In the genomic region with DNA sequence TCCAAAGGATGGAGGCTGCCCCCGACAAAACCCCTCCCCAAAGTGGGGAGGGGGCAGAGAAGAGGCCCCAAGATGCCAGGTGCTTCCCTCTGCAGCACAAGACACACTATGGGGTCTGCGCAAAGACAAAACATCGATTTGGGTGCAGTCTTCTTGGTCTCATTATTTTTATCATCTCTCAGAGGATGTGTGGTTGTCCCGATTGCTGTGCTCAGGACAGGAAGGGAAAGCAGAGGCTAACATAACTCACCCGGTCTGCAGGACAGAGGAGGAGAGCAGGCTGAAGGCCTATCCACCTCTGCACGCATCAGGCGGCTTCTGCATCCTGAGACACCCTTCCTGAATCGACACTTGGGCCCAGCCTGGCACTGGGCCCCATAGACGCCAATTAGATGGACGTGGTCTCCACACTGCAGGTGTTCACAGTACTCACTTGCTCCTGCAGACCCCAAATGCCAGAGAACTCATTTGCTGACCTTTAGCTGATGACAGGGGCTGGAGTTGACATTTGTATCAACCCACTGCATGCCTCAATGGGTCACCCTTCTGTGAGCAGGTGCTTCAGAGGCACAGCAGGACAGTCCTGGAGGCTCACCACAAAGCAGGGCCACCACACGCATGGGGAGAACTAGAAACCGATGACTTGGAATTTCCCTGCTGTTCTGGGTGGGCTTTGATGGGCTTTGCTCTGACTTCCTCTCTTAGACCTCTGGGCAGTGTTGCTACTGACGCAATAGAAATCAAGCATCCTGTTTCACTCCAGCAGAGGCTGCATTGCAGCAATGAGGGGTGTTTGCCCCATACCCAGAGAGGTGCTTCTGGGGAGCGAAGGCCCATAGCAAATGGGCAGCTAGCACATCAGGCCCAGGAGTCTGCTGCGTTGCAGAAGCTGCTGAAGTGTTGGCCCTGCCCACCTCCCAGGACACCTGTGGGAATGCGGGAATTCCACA, we compare ENCODE assay signal across 8 cellular contexts.
DNase-seq lines count a peak whose midpoint lies in the region; ATAC-seq and TF ChIP-seq lines count a peak whose summit lies in the region.

No MANE protein-coding gene starts in this region.

- peak overlapping the region; percentile 66 for H3K27ac Mint-ChIP-seq in activated CD4-positive, alpha-beta memory T cell treated with anti-CD3 and anti-CD28 coated beads, Interleukin-2, amount 10 ng/mL, durations not matched to agents 7 days and 5 days

- POLR2A ChIA-PET in activated CD4-positive, alpha-beta memory T cell treated with anti-CD3 and anti-CD28 coated beads, Interleukin-2, amount 10 ng/mL, durations not matched to agents 7 days and 5 days (lab: Charles Lee): interaction anchor here (0.8 to 1.4 kb wide), 2 partner anchors 103 to 161 kb away, joined by 3 to 5 read pairs; a partner anchor contains a TSS
- POLR2A ChIA-PET in HEK293T (lab: Yijun Ruan, JAX): interaction anchor here (1.1 kb wide), 1 partner anchor 160 kb away, joined by 4 read pairs; a partner anchor contains a TSS

- no peaks in the 10 kb centered on the region for H3K27me3 Mint-ChIP-seq in activated CD4-positive, alpha-beta memory T cell treated with anti-CD3 and anti-CD28 coated beads, Interleukin-2, amount 10 ng/mL, durations not matched to agents 7 days and 5 days

- ATAC-seq in GM19043 (IDR thresholded peaks at IDR 0.05; ENCODE audit: low read depth, unreplicated experiment): peak; percentile 74
- peak; percentile 64 for ATAC-seq in HG03045 (IDR thresholded peaks at IDR 0.05; ENCODE audit: unreplicated experiment)

- H3K36me3 Mint-ChIP-seq in activated CD4-positive, alpha-beta memory T cell treated with anti-CD3 and anti-CD28 coated beads, Interleukin-2, amount 10 ng/mL, durations not matched to agents 7 days and 5 days (ENCODE audit: low read depth): no peaks in the 10 kb centered on the region

- H3K4me3 Mint-ChIP-seq in activated CD4-positive, alpha-beta memory T cell treated with anti-CD3 and anti-CD28 coated beads, Interleukin-2, amount 10 ng/mL, durations not matched to agents 7 days and 5 days: no peak overlapping the region

- peaks cover 62% of the 10 kb centered on the region for H3K4me1 Mint-ChIP-seq in activated CD4-positive, alpha-beta memory T cell treated with anti-CD3 and anti-CD28 coated beads, Interleukin-2, amount 10 ng/mL, durations not matched to agents 7 days and 5 days

- no peaks in the 10 kb centered on the region for H3K9me3 Mint-ChIP-seq in activated CD4-positive, alpha-beta memory T cell treated with anti-CD3 and anti-CD28 coated beads, Interleukin-2, amount 10 ng/mL, durations not matched to agents 7 days and 5 days

- DNase-seq in CD1c-positive myeloid dendritic cell (ENCODE audit: extremely low spot score): peak; percentile 66
- DNase-seq in activated CD4-positive, alpha-beta memory T cell treated with anti-CD3 and anti-CD28 coated beads, Interleukin-2, amount 10 ng/mL, durations not matched to agents 7 days and 5 days: no peak
- DNase-seq in NCI-H2029 (lab: John Stamatoyannopoulos, UW): no peak
- DNase-seq in hepatic stellate cell (ENCODE audit: low spot score): no peak
- DNase-seq in HEK293T (ENCODE audit: extremely low spot score): no peak
- DNase-seq in stimulated activated naive CD4-positive, alpha-beta T cell (lab: John Stamatoyannopoulos, UW): no peak

- CTCF ChIA-PET in activated CD4-positive, alpha-beta memory T cell treated with anti-CD3 and anti-CD28 coated beads, Interleukin-2, amount 10 ng/mL, durations not matched to agents 7 days and 5 days (lab: Charles Lee): interaction anchor here (0.5 kb wide), 1 partner anchor 336 kb away, joined by 3 read pairs; a partner anchor contains a TSS
- CTCF ChIA-PET in HEK293T (lab: Yijun Ruan, JAX): no interaction called here

TF ChIP-seq in HEK293T, 16 proteins besides CTCF, POLR2A, EP300 and RAD21:
- no peak for TF ChIP-seq CTBP1 (IDR thresholded peaks at IDR 0.05; ENCODE audit: borderline replicate concordance)
- no peak for TF ChIP-seq FOXM1 (IDR thresholded peaks at IDR 0.05; ENCODE audit: borderline replicate concordance)
- TF ChIP-seq ZNF384 (IDR thresholded peaks at IDR 0.05): no peak
- TF ChIP-seq L3MBTL2 (conservative IDR thresholded peaks at IDR 0.05): no peak
- no peak for TF ChIP-seq HDGF (IDR thresholded peaks at IDR 0.05; ENCODE audit: borderline replicate concordance)
- TF ChIP-seq NFRKB (IDR thresholded peaks at IDR 0.05): no peak
- no peak for TF ChIP-seq SP1 (IDR thresholded peaks at IDR 0.05)
- TF ChIP-seq FOXK2 (IDR thresholded peaks at IDR 0.05): no peak
- no peak for TF ChIP-seq ELF4 (IDR thresholded peaks at IDR 0.05)
